ENCODE assay signal across 1 cellular context in the genomic region with DNA sequence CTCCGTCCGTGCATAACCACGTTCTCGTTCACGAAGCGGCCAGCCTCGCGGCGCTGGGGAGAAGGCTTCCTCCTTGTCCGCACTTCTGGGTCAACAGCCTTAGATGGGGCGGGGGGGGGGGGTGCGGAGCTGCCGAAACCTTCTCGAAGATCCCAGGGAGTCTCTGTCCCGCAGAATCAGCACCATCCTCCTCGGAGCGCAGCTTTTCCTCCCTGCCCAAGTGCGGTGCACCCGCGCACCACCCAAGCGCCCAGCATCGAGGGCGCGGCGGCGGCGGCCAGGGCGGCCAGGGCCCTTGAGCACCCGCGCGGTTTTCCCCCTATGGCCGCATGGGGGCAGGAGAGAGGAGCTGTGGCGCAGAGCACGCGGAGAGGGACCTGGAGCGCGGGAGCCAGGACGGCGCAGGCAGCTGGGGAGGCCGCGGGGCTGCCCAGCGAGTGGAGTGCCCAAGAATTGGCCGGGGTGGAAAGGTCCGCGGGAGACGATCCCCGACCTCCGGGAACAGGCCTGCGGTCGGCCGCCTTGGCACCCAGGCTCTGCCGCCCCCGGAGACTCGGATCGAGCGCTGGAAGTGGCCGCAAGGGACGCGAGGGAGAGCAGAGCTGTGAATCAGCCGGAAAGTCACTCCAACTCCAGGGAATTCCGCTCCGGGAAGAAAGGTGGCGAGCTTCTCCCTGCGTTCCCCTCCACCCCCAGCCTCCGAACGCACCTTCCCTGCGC.
A peak's percentile ranks its signal among the peaks of the same experiment; 100 is the strongest.
TF ChIP-seq lines count a peak whose summit lies in the region.

No MANE protein-coding gene starts in this region.

TF ChIP-seq in HepG2, 621 proteins besides CTCF, POLR2A, EP300 and RAD21 (continued from another document and continues in another):
- TF ChIP-seq, protein P1, sequence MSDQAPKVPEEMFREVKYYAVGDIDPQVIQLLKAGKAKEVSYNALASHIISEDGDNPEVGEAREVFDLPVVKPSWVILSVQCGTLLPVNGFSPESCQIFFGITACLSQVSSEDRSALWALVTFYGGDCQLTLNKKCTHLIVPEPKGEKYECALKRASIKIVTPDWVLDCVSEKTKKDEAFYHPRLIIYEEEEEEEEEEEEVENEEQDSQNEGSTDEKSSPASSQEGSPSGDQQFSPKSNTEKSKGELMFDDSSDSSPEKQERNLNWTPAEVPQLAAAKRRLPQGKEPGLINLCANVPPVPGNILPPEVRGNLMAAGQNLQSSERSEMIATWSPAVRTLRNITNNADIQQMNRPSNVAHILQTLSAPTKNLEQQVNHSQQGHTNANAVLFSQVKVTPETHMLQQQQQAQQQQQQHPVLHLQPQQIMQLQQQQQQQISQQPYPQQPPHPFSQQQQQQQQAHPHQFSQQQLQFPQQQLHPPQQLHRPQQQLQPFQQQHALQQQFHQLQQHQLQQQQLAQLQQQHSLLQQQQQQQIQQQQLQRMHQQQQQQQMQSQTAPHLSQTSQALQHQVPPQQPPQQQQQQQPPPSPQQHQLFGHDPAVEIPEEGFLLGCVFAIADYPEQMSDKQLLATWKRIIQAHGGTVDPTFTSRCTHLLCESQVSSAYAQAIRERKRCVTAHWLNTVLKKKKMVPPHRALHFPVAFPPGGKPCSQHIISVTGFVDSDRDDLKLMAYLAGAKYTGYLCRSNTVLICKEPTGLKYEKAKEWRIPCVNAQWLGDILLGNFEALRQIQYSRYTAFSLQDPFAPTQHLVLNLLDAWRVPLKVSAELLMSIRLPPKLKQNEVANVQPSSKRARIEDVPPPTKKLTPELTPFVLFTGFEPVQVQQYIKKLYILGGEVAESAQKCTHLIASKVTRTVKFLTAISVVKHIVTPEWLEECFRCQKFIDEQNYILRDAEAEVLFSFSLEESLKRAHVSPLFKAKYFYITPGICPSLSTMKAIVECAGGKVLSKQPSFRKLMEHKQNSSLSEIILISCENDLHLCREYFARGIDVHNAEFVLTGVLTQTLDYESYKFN (CRISPR knock-in tag; conservative IDR thresholded peaks at IDR 0.05) = no peak
- TF ChIP-seq GTF2F1 (IDR thresholded peaks at IDR 0.05; ENCODE audit: low read length) = no peak
- TF ChIP-seq ZC3H13 (CRISPR knock-in tag; IDR thresholded peaks at IDR 0.05) = no peak
- TF ChIP-seq, protein P2, sequence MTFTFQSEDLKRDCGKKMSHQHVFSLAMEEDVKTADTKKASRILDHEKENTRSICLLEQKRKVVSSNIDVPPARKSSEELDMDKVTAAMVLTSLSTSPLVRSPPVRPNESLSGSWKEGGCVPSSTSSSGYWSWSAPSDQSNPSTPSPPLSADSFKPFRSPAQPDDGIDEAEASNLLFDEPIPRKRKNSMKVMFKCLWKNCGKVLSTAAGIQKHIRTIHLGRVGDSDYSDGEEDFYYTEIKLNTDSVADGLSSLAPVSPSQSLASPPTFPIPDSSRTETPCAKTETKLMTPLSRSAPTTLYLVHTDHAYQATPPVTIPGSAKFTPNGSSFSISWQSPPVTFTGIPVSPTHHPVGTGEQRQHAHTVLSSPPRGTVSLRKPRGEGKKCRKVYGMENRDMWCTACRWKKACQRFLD (CRISPR knock-in tag; IDR thresholded peaks at IDR 0.05; ENCODE audit: borderline replicate concordance) = peak; percentile 89
- TF ChIP-seq, protein P3, sequence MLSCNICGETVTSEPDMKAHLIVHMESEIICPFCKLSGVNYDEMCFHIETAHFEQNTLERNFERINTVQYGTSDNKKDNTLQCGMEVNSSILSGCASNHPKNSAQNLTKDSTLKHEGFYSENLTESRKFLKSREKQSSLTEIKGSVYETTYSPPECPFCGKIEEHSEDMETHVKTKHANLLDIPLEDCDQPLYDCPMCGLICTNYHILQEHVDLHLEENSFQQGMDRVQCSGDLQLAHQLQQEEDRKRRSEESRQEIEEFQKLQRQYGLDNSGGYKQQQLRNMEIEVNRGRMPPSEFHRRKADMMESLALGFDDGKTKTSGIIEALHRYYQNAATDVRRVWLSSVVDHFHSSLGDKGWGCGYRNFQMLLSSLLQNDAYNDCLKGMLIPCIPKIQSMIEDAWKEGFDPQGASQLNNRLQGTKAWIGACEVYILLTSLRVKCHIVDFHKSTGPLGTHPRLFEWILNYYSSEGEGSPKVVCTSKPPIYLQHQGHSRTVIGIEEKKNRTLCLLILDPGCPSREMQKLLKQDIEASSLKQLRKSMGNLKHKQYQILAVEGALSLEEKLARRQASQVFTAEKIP (CRISPR knock-in tag; IDR thresholded peaks at IDR 0.05; ENCODE audit: borderline replicate concordance) = no peak
- no peak for TF ChIP-seq ZNF253 (CRISPR knock-in tag; IDR thresholded peaks at IDR 0.05; ENCODE audit: borderline replicate concordance)
- TF ChIP-seq HOXA7 (CRISPR knock-in tag; IDR thresholded peaks at IDR 0.05) = no peak
- no peak for TF ChIP-seq ZNF569 (CRISPR knock-in tag; IDR thresholded peaks at IDR 0.05; ENCODE audit: borderline replicate concordance)
- TF ChIP-seq FOXK2 (IDR thresholded peaks at IDR 0.05) = no peak
- no peak for TF ChIP-seq ZNF570 (CRISPR knock-in tag; IDR thresholded peaks at IDR 0.05; ENCODE audit: borderline replicate concordance)
- TF ChIP-seq NFRKB (IDR thresholded peaks at IDR 0.05) = no peak
- peak; percentile 49; the same call in 1 of the 2 replicates for TF ChIP-seq GATAD2A (CRISPR knock-in tag; IDR thresholded peaks at IDR 0.05)
- no peak for TF ChIP-seq ZFP62 (CRISPR knock-in tag; IDR thresholded peaks at IDR 0.05)
- no peak for TF ChIP-seq ZNF12 (CRISPR knock-in tag; IDR thresholded peaks at IDR 0.05)
- no peak for TF ChIP-seq ATRX (CRISPR knock-in tag; IDR thresholded peaks at IDR 0.05; ENCODE audit: borderline replicate concordance)
- TF ChIP-seq, protein P4, sequence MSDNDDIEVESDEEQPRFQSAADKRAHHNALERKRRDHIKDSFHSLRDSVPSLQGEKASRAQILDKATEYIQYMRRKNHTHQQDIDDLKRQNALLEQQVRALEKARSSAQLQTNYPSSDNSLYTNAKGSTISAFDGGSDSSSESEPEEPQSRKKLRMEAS (IDR thresholded peaks at IDR 0.05) = peak; percentile 98
- TF ChIP-seq, protein P5, sequence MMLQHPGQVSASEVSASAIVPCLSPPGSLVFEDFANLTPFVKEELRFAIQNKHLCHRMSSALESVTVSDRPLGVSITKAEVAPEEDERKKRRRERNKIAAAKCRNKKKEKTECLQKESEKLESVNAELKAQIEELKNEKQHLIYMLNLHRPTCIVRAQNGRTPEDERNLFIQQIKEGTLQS (CRISPR knock-in tag; IDR thresholded peaks at IDR 0.05) = 0 out of 2 replicates have a peak, but pooled peaks have one; percentile 49
- peak; percentile 85 for TF ChIP-seq HNRNPLL (IDR thresholded peaks at IDR 0.05; ENCODE audit: low read depth, low read length, poor library complexity, severe bottlenecking)
- TF ChIP-seq, protein P6, sequence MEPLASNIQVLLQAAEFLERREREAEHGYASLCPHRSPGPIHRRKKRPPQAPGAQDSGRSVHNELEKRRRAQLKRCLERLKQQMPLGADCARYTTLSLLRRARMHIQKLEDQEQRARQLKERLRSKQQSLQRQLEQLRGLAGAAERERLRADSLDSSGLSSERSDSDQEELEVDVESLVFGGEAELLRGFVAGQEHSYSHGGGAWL (CRISPR knock-in tag; IDR thresholded peaks at IDR 0.05) = peak; percentile 90
- no peak for TF ChIP-seq JUND (CRISPR knock-in tag; IDR thresholded peaks at IDR 0.05)
- no peak for TF ChIP-seq ZFP36L2 (CRISPR knock-in tag; IDR thresholded peaks at IDR 0.05)
- TF ChIP-seq CBX2 (IDR thresholded peaks at IDR 0.05; ENCODE audit: low read depth, low read length) = no peak
- 0 out of 2 replicates have a peak, but pooled peaks have one; percentile 43 for TF ChIP-seq CBX2 (CRISPR knock-in tag; IDR thresholded peaks at IDR 0.05; ENCODE audit: low read depth)
- TF ChIP-seq SOX6 (IDR thresholded peaks at IDR 0.05) = no peak
- TF ChIP-seq SOX6 (CRISPR knock-in tag; IDR thresholded peaks at IDR 0.05) = peak; percentile 15; the same call in 1 of the 2 replicates
- TF ChIP-seq ZNF430 (CRISPR knock-in tag; IDR thresholded peaks at IDR 0.05) = peak; percentile 94; the same call in 1 of the 2 replicates
- TF ChIP-seq WIZ (CRISPR knock-in tag; IDR thresholded peaks at IDR 0.05) = no peak
- TF ChIP-seq GABPA (IDR thresholded peaks at IDR 0.05; ENCODE audit: low read depth, low read length) = no peak
- no peak for TF ChIP-seq GABPA (CRISPR knock-in tag; IDR thresholded peaks at IDR 0.05; ENCODE audit: low read depth)
- TF ChIP-seq ZKSCAN8 (CRISPR knock-in tag; IDR thresholded peaks at IDR 0.05; ENCODE audit: borderline replicate concordance) = no peak
- TF ChIP-seq, protein P7, sequence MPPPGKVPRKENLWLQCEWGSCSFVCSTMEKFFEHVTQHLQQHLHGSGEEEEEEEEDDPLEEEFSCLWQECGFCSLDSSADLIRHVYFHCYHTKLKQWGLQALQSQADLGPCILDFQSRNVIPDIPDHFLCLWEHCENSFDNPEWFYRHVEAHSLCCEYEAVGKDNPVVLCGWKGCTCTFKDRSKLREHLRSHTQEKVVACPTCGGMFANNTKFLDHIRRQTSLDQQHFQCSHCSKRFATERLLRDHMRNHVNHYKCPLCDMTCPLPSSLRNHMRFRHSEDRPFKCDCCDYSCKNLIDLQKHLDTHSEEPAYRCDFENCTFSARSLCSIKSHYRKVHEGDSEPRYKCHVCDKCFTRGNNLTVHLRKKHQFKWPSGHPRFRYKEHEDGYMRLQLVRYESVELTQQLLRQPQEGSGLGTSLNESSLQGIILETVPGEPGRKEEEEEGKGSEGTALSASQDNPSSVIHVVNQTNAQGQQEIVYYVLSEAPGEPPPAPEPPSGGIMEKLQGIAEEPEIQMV (CRISPR knock-in tag; IDR thresholded peaks at IDR 0.05; ENCODE audit: low read depth) = peak; percentile 75; the same call in 1 of the 2 replicates
- no peak for TF ChIP-seq ZNF670 (CRISPR knock-in tag; IDR thresholded peaks at IDR 0.05; ENCODE audit: borderline replicate concordance)
- TF ChIP-seq, protein P8, sequence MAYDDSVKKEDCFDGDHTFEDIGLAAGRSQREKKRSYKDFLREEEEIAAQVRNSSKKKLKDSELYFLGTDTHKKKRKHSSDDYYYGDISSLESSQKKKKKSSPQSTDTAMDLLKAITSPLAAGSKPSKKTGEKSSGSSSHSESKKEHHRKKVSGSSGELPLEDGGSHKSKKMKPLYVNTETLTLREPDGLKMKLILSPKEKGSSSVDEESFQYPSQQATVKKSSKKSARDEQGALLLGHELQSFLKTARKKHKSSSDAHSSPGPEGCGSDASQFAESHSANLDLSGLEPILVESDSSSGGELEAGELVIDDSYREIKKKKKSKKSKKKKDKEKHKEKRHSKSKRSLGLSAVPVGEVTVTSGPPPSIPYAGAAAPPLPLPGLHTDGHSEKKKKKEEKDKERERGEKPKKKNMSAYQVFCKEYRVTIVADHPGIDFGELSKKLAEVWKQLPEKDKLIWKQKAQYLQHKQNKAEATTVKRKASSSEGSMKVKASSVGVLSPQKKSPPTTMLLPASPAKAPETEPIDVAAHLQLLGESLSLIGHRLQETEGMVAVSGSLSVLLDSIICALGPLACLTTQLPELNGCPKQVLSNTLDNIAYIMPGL (CRISPR knock-in tag; IDR thresholded peaks at IDR 0.05; ENCODE audit: borderline replicate concordance in 1 of 2, low read depth in 1 of 2) = peak; percentile 85 to 95; a peak in 3 of 4 replicates
- no peak for TF ChIP-seq KDM1A (CRISPR knock-in tag; IDR thresholded peaks at IDR 0.05)
- no peak for TF ChIP-seq MAZ (IDR thresholded peaks at IDR 0.05; ENCODE audit: borderline replicate concordance, low read depth, low read length)
- peak; percentile 86 for TF ChIP-seq MAZ (CRISPR knock-in tag; IDR thresholded peaks at IDR 0.05; ENCODE audit: low read depth)
- no peak for TF ChIP-seq TAF1 (CRISPR knock-in tag; IDR thresholded peaks at IDR 0.05)
- TF ChIP-seq, protein P9, sequence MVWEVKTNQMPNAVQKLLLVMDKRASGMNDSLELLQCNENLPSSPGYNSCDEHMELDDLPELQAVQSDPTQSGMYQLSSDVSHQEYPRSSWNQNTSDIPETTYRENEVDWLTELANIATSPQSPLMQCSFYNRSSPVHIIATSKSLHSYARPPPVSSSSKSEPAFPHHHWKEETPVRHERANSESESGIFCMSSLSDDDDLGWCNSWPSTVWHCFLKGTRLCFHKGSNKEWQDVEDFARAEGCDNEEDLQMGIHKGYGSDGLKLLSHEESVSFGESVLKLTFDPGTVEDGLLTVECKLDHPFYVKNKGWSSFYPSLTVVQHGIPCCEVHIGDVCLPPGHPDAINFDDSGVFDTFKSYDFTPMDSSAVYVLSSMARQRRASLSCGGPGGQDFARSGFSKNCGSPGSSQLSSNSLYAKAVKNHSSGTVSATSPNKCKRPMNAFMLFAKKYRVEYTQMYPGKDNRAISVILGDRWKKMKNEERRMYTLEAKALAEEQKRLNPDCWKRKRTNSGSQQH (CRISPR knock-in tag; IDR thresholded peaks at IDR 0.05; ENCODE audit: low read depth) = no peak
- TF ChIP-seq GZF1 (CRISPR knock-in tag; IDR thresholded peaks at IDR 0.05) = peak; percentile 58; the same call in 1 of the 2 replicates
- TF ChIP-seq NR2F1 (CRISPR knock-in tag; IDR thresholded peaks at IDR 0.05) = no peak
- TF ChIP-seq, protein P10, sequence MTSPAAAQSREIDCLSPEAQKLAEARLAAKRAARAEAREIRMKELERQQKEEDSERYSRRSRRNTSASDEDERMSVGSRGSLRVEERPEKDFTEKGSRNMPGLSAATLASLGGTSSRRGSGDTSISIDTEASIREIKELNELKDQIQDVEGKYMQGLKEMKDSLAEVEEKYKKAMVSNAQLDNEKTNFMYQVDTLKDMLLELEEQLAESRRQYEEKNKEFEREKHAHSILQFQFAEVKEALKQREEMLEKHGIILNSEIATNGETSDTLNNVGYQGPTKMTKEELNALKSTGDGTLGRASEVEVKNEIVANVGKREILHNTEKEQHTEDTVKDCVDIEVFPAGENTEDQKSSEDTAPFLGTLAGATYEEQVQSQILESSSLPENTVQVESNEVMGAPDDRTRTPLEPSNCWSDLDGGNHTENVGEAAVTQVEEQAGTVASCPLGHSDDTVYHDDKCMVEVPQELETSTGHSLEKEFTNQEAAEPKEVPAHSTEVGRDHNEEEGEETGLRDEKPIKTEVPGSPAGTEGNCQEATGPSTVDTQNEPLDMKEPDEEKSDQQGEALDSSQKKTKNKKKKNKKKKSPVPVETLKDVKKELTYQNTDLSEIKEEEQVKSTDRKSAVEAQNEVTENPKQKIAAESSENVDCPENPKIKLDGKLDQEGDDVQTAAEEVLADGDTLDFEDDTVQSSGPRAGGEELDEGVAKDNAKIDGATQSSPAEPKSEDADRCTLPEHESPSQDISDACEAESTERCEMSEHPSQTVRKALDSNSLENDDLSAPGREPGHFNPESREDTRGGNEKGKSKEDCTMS (CRISPR knock-in tag; conservative IDR thresholded peaks at IDR 0.05) = no peak
- TF ChIP-seq THAP11 (CRISPR knock-in tag; IDR thresholded peaks at IDR 0.05) = peak; percentile 40; the same call in 1 of the 2 replicates
